ENCODE assay signal across 10 cellular contexts in genomic region chr15:44308415-44308814, GRCh38. TPM values are rescaled to one million over a fixed set of nuclear protein-coding genes. Genes with fewer than 3 reads are reported as not detected.
DNase-seq lines count a peak whose midpoint lies in the region; ATAC-seq lines count a peak whose summit lies in the region.
"Had no signal": no experiment of that assay in that cellular context is flagged by ENCODE, and none has a peak within 500 bp of the region (broad histone marks: within the 10 kb centered on the region; RNA-seq: fewer than 3 reads in every experiment).

No MANE protein-coding gene starts in this region.

- H3K27me3 Mint-ChIP-seq in activated T-helper 1 cell treated with anti-CD3 and anti-CD28 coated beads, Interleukin-12 subunit alpha, Interleukin-12 subunit beta, Interleukin-2, Interleukin-4 antibody, amounts not matched to agents 30 ng/mL and 10 ng/mL and 1 ng/mL, durations not matched to agents 14 hours and 24 hours and 36 hours (ENCODE audit: insufficient read depth): no peaks in the 10 kb centered on the region
- no peaks in the 10 kb centered on the region for H3K27me3 Mint-ChIP-seq in naive thymus-derived CD8-positive, alpha-beta T cell

- peaks cover 13% of the 10 kb centered on the region for H3K36me3 Mint-ChIP-seq in activated T-helper 1 cell treated with anti-CD3 and anti-CD28 coated beads, Interleukin-12 subunit alpha, Interleukin-12 subunit beta, Interleukin-2, Interleukin-4 antibody, amounts not matched to agents 30 ng/mL and 10 ng/mL and 1 ng/mL, durations not matched to agents 14 hours and 24 hours and 36 hours (ENCODE audit: low read depth)
- H3K36me3 Mint-ChIP-seq in naive thymus-derived CD8-positive, alpha-beta T cell: peaks cover 0 to 42% (median 13%) of the 10 kb centered on the region in 3 donors

- H3K4me1 Mint-ChIP-seq in activated T-helper 1 cell treated with anti-CD3 and anti-CD28 coated beads, Interleukin-12 subunit alpha, Interleukin-12 subunit beta, Interleukin-2, Interleukin-4 antibody, amounts not matched to agents 30 ng/mL and 10 ng/mL and 1 ng/mL, durations not matched to agents 14 hours and 24 hours and 36 hours (ENCODE audit: low read depth): peaks cover 43% of the 10 kb centered on the region
- H3K4me1 Mint-ChIP-seq in naive thymus-derived CD8-positive, alpha-beta T cell: peaks cover 21 to 46% (median 38%) of the 10 kb centered on the region in 4 donors

- ATAC-seq in GM18508 (IDR thresholded peaks at IDR 0.05; ENCODE audit: insufficient read depth, unreplicated experiment): peak; percentile 70
- peak; percentile 76 for ATAC-seq in GM21381 (IDR thresholded peaks at IDR 0.05; ENCODE audit: unreplicated experiment)
- ATAC-seq in HG03196 (IDR thresholded peaks at IDR 0.05; ENCODE audit: unreplicated experiment): peak; percentile 80
- no peak for ATAC-seq in naive thymus-derived CD8-positive, alpha-beta T cell

- no peak for DNase-seq in activated T-helper 1 cell treated with anti-CD3 and anti-CD28 coated beads, Interleukin-12 subunit alpha, Interleukin-12 subunit beta, Interleukin-2, Interleukin-4 antibody, amounts not matched to agents 30 ng/mL and 10 ng/mL and 1 ng/mL, durations not matched to agents 14 hours and 24 hours and 36 hours (ENCODE audit: low spot score)
- DNase-seq in naive thymus-derived CD8-positive, alpha-beta T cell: no peak
- DNase-seq in H4 (ENCODE audit: low spot score): no peak
- DNase-seq in NCI-H2227 treated with DMSO at 0.1 percent for 48 hours (lab: John Stamatoyannopoulos, UW): no peak
- DNase-seq in amygdala (lab: John Stamatoyannopoulos, UW): no peak
- DNase-seq: T1000, upper lobe of left lung had no signal

- no peaks in the 10 kb centered on the region for H3K9me3 Mint-ChIP-seq in activated T-helper 1 cell treated with anti-CD3 and anti-CD28 coated beads, Interleukin-12 subunit alpha, Interleukin-12 subunit beta, Interleukin-2, Interleukin-4 antibody, amounts not matched to agents 30 ng/mL and 10 ng/mL and 1 ng/mL, durations not matched to agents 14 hours and 24 hours and 36 hours
- no peaks in the 10 kb centered on the region for H3K9me3 Mint-ChIP-seq in naive thymus-derived CD8-positive, alpha-beta T cell

- intact Hi-C loops in activated T-helper 1 cell treated with anti-CD3 and anti-CD28 coated beads, Interleukin-12 subunit alpha, Interleukin-12 subunit beta, Interleukin-2, Interleukin-4 antibody, amounts not matched to agents 30 ng/mL and 10 ng/mL and 1 ng/mL, durations not matched to agents 14 hours and 24 hours and 36 hours (cut with micrococcal nuclease): loop anchor here (1.0 to 2.0 kb wide), 9 partner anchors 20 to 420 kb away; partner anchors contain the start of genes CTDSPL2 and GOLM2

- POLR2A ChIA-PET in naive thymus-derived CD8-positive, alpha-beta T cell (lab: Charles Lee): no interaction called here

- peak overlapping the region; percentile 69 for H3K4me3 Mint-ChIP-seq in activated T-helper 1 cell treated with anti-CD3 and anti-CD28 coated beads, Interleukin-12 subunit alpha, Interleukin-12 subunit beta, Interleukin-2, Interleukin-4 antibody, amounts not matched to agents 30 ng/mL and 10 ng/mL and 1 ng/mL, durations not matched to agents 14 hours and 24 hours and 36 hours
- H3K4me3 Mint-ChIP-seq in naive thymus-derived CD8-positive, alpha-beta T cell: no peak overlapping the region

- peak overlapping the region; percentile 93 for H3K27ac Mint-ChIP-seq in activated T-helper 1 cell treated with anti-CD3 and anti-CD28 coated beads, Interleukin-12 subunit alpha, Interleukin-12 subunit beta, Interleukin-2, Interleukin-4 antibody, amounts not matched to agents 30 ng/mL and 10 ng/mL and 1 ng/mL, durations not matched to agents 14 hours and 24 hours and 36 hours
- peak overlapping the region in 1 of 10 donors; percentile 13 for H3K27ac Mint-ChIP-seq in naive thymus-derived CD8-positive, alpha-beta T cell

RNA-seq across cellular contexts. Expression of gene GOLM2, which starts 19.9 kb away (rescaled TPM):
- total RNA-seq in activated T-helper 1 cell treated with anti-CD3 and anti-CD28 coated beads, Interleukin-12 subunit alpha, Interleukin-12 subunit beta, Interleukin-2, Interleukin-4 antibody, amounts not matched to agents 30 ng/mL and 10 ng/mL and 1 ng/mL, durations not matched to agents 14 hours and 24 hours and 36 hours: 52.4 and 54.3 TPM in 2 replicates
- total RNA-seq in naive thymus-derived CD8-positive, alpha-beta T cell: 10 to 100 TPM; 53.0 to 58.0 TPM
- polyA plus RNA-seq in naive thymus-derived CD8-positive, alpha-beta T cell: 10 to 100 TPM; 36.5 to 41.7 (median 40.9) TPM
- total RNA-seq in H4 (2014; rRNA removed; shearing (Covaris generic)): 61.0 and 72.1 TPM in 2 replicates

Comparison
In these comparisons a context has a peak if more than half of its experiments do, and no peak if none do; other contexts are left out.
1. ATAC-seq: peak in GM18508 (single experiment), GM21381 (single experiment) and HG03196 (single experiment); none in naive thymus-derived CD8-positive, alpha-beta T cell (0 of 2).